Comparison of ENCODE assay signal across 6 cellular contexts in the genomic region with DNA sequence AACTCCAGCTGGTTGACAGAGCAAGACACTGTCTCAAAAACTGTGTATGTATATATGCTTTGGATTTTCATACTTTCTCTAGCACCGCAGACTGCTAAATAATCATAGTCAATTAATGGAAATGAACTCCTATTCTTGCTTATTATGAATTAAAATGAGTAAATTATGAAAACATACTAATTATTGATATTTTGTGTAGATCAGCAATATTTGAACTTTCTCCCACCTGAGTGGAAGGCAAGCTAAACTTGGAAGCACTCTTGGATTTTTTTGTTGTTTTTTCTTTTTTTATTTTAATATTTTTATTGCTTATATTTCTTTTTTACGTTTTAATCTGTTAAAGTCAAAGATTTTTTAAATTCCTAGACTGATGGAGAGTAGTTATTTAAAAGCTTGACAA.
"Had no signal": no experiment of that assay in that cellular context is flagged by ENCODE, and none has a peak within 500 bp of the region (broad histone marks: within the 10 kb centered on the region; RNA-seq: fewer than 3 reads in every experiment).

No MANE protein-coding gene starts in this region.

- H3K9ac ChIP-seq: KMS-11 had no signal

- H3K4me2 ChIP-seq: KMS-11 had no signal

- H3K4me3 Mint-ChIP-seq: IgD-negative memory B cell had no signal

- FAIRE-seq: HTR-8/SVneo had no signal

- H3K27ac Mint-ChIP-seq: IgD-negative memory B cell had no signal

- DNase-seq: KBM-7, KG1 had no signal

- H3K27ac ChIP-seq: HL-60, KMS-11 had no signal
